9 cellular contexts compared by ENCODE assay signal in genomic region chr6:41371461-41371991, GRCh38. TPM values are rescaled to one million over a fixed set of nuclear protein-coding genes. Genes with fewer than 3 reads are reported as not detected.
A peak's percentile ranks its signal among the peaks of the same experiment; 100 is the strongest.
DNase-seq lines count a peak whose midpoint lies in the region; ATAC-seq and TF ChIP-seq lines count a peak whose summit lies in the region.
"Had no signal": no experiment of that assay in that cellular context is flagged by ENCODE, and none has a peak within 500 bp of the region (broad histone marks: within the 10 kb centered on the region; RNA-seq: fewer than 3 reads in every experiment).

No MANE protein-coding gene starts in this region.

- no peak overlapping the region for H2BK5ac ChIP-seq in neuronal stem cell (ENCODE audit: low read length)

- H3K4me3 Mint-ChIP-seq in WTC11: peak overlapping the region; percentile 85

- no peak overlapping the region for H4K8ac ChIP-seq in neuronal stem cell (ENCODE audit: low read depth, low read length)

- peak overlapping the region; percentile 80 for H3K23ac ChIP-seq in neuronal stem cell (ENCODE audit: low read depth, low read length, poor library complexity)

- no peaks in the 10 kb centered on the region for H3K79me1 ChIP-seq in neuronal stem cell (ENCODE audit: low read depth, low read length)

- no peak overlapping the region for H3K27ac Mint-ChIP-seq in WTC11

- H3K36me3 Mint-ChIP-seq in WTC11: no peaks in the 10 kb centered on the region

- no peak overlapping the region for H2BK120ac ChIP-seq in neuronal stem cell (ENCODE audit: low read depth, low read length)

- no peak overlapping the region for H2BK15ac ChIP-seq in neuronal stem cell (ENCODE audit: low read length)

- ATAC-seq in WTC11 (peak; percentile 44), GM21390 (IDR thresholded peaks at IDR 0.05; ENCODE audit: unreplicated experiment) (no peak), GM18909 (IDR thresholded peaks at IDR 0.05; ENCODE audit: poor library complexity, unreplicated experiment) (no peak)

- POLR2A ChIA-PET in WTC11 (lab: Charles Lee): interaction anchor here (0.6 kb wide), 1 partner anchor 1090 kb away, joined by 4 read pairs; no protein-coding TSS in a partner anchor

- peak overlapping the region; percentile 89 for H2AFZ ChIP-seq in neuronal stem cell (ENCODE audit: low read length)

- H3K4me1 ChIP-seq in neuronal stem cell (ENCODE audit: control insufficient read depth in 2 of 2, insufficient read depth in 1 of 2, low read depth in 1 of 2, low read length in 2 of 2): peaks cover 31 to 32% of the 10 kb centered on the region in 2 donors

- peak overlapping the region; percentile 76 for H3K14ac ChIP-seq in neuronal stem cell (ENCODE audit: low read length)

- peaks cover 56% of the 10 kb centered on the region for H3K4me1 Mint-ChIP-seq in WTC11

- peak overlapping the region; percentile 40 for H3K18ac ChIP-seq in neuronal stem cell (ENCODE audit: low read length)

- H3K27me3 Mint-ChIP-seq in WTC11 (ENCODE audit: low read depth): peaks cover 94% of the 10 kb centered on the region

- no CpG with 5 or more reads among the region's 39 CpGs for WGBS in neuronal stem cell (ENCODE audit: extremely low coverage in 2 of 2, insufficient read length in 2 of 2, insufficient replicate concordance in 1 of 2), 2 donors

- H3K27me3 ChIP-seq in neuronal stem cell (ENCODE audit: control insufficient read depth in 3 of 3, insufficient read depth in 3 of 3, low read depth in 1 of 3, low read length in 3 of 3): peaks cover 48 to 76% (median 74%) of the 10 kb centered on the region in 3 experiments

- no peaks in the 10 kb centered on the region for H3K36me3 ChIP-seq in neuronal stem cell (replicated peaks in 1 of 2; ENCODE audit: control insufficient read depth in 2 of 2, insufficient read depth in 2 of 2, low read length in 2 of 2)

- no peak overlapping the region for H3K4ac ChIP-seq in neuronal stem cell (ENCODE audit: low read length)

- CTCF ChIA-PET in WTC11 (lab: Charles Lee): interaction anchor here (0.5 to 9.0 kb wide), 21 partner anchors 10 to 415 kb away, joined by 3 to 152 read pairs (median 10); partner anchors contain the start of gene TOMM6

- H3K9me3 Mint-ChIP-seq in WTC11: no peaks in the 10 kb centered on the region

- no peak overlapping the region for H2BK12ac ChIP-seq in neuronal stem cell (ENCODE audit: low read length)

- no peak overlapping the region for H3K27ac ChIP-seq in neuronal stem cell (replicated peaks; ENCODE audit: low read length)
- H3K27ac ChIP-seq: C4-2B had no signal

- no peak overlapping the region for H4K91ac ChIP-seq in neuronal stem cell (ENCODE audit: low read depth, low read length, poor library complexity)

- peak overlapping the region; percentile 25 for H3K4me3 ChIP-seq in fibroblast of villous mesenchyme (ENCODE audit: low read depth, low read length)
- peak overlapping the region; percentile 1 to 13 for H3K4me3 ChIP-seq in neuronal stem cell (ENCODE audit: low read length in 2 of 2)

- peaks cover 0 to 3% of the 10 kb centered on the region in 2 donors for H3K9me3 ChIP-seq in neuronal stem cell (replicated peaks in 1 of 2; ENCODE audit: control insufficient read depth in 2 of 2, insufficient read depth in 1 of 2, low read depth in 1 of 2, low read length in 2 of 2)

- H3K9ac ChIP-seq in neuronal stem cell (ENCODE audit: low read depth, low read length, poor library complexity): peak overlapping the region; percentile 82

- TF ChIP-seq CTCF in WTC11 (IDR thresholded peaks at IDR 0.05) (no peak), fibroblast of villous mesenchyme (IDR thresholded peaks at IDR 0.05; ENCODE audit: insufficient read depth, low read depth, low read length) (peak; percentile 22)

- peak overlapping the region; percentile 68 for H3K4me2 ChIP-seq in neuronal stem cell (ENCODE audit: insufficient read depth, low read length, poor library complexity, severe bottlenecking)

- DNase-seq in NCI-H510A treated with DMSO at 0.1 percent for 48 hours (lab: John Stamatoyannopoulos, UW): peak; percentile 48
- DNase-seq in NCI-H510A (lab: John Stamatoyannopoulos, UW): no peak
- DNase-seq in WTC11 (ENCODE audit: low spot score): peak; percentile 65
- peak; percentile 55 for DNase-seq in fibroblast of villous mesenchyme (ENCODE audit: low read depth)
- DNase-seq in neuronal stem cell (ENCODE audit: low spot score): peak; percentile 59
- no peak for DNase-seq in NCI-H345 (lab: John Stamatoyannopoulos, UW)

- no peak overlapping the region for H2AK5ac ChIP-seq in neuronal stem cell (ENCODE audit: low read depth, low read length)

TF ChIP-seq in WTC11, 78 proteins besides CTCF, POLR2A, EP300 and RAD21:
- peak; percentile 47; the same call in 1 of the 2 replicates for TF ChIP-seq HMGXB4 (CRISPR knock-in tag; IDR thresholded peaks at IDR 0.05)
- no peak for TF ChIP-seq TEAD1 (CRISPR knock-in tag; IDR thresholded peaks at IDR 0.05)
- TF ChIP-seq FOXP1 (CRISPR knock-in tag; IDR thresholded peaks at IDR 0.05; ENCODE audit: borderline replicate concordance): peak; percentile 30; the same call in 1 of the 2 replicates
- TF ChIP-seq ZNF317 (CRISPR knock-in tag; IDR thresholded peaks at IDR 0.05; ENCODE audit: borderline replicate concordance, low read depth): 0 out of 2 replicates have a peak, but pooled peaks have one; percentile 9
- 0 out of 2 replicates have a peak, but pooled peaks have one; percentile 7 for TF ChIP-seq ZBTB43 (CRISPR knock-in tag; IDR thresholded peaks at IDR 0.05)
- TF ChIP-seq EMX1 (CRISPR knock-in tag; IDR thresholded peaks at IDR 0.05): no peak

RNA-seq across cellular contexts. Expression of gene NCR2, which starts 36.1 kb away (rescaled TPM):
- total RNA-seq in WTC11 (2021) (not detected in 3 replicates), fibroblast of villous mesenchyme (not detected in 2 replicates)
- polyA plus RNA-seq in neuronal stem cell (2013, experiment 1 of 2): not detected
- not detected for polyA plus RNA-seq in neuronal stem cell (2013, experiment 2 of 2)

Comparison
In these comparisons a context has a peak if more than half of its experiments do, and no peak if none do; other contexts are left out.
1. DNase-seq: peak in NCI-H510A treated with DMSO at 0.1 percent for 48 hours (single experiment), WTC11 (single experiment), fibroblast of villous mesenchyme (single experiment) and neuronal stem cell (single experiment); none in NCI-H510A (single experiment) and NCI-H345 (single experiment).